ENCODE assay signal across 8 cellular contexts in the genomic region with DNA sequence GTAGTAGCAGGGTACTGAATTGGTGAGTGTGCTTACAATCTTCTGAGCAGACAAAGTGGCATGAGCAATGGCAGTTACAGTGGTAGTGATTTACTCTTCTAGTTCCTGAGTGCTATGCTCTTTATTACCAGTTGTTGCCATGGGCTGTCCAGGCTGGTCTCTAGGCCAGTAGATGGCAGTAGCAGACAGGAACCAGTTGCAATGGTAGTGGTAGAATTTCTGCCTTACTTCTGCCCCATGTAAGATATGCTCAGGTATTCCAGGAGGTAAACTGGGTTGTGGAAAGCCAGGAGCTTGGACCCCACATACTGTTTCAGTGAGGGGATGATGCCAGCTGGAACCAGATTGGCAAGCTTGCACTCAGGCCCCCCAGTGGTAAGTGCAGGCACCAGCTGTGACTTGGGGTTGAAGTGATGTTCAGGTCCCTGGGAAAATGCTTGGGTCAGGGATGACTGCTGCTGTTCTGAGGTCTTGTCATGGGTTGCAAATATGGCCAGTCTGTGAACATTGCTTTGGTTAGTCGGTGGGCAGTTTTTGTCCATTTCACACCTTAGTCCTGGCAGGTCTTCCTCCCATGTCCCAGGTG.
DNase-seq lines count a peak whose midpoint lies in the region; ATAC-seq and TF ChIP-seq lines count a peak whose summit lies in the region.

No MANE protein-coding gene starts in this region.

- no peak for TF ChIP-seq POLR2A in erythroblast (IDR thresholded peaks at IDR 0.05; ENCODE audit: low read length)

- peak; percentile 56 for TF ChIP-seq CTCF in AG09309 (IDR thresholded peaks at IDR 0.05; ENCODE audit: control insufficient read depth, insufficient read depth, low read depth, low read length, missing control alignments)

- no peak for DNase-seq in AG09309 (ENCODE audit: low read depth)
- DNase-seq in NCI-H748 treated with DMSO at 0.1 percent for 48 hours (lab: John Stamatoyannopoulos, UW): peak; percentile 21
- DNase-seq in erythroblast (lab: John Stamatoyannopoulos, UW): peak; percentile 0 to 1
- DNase-seq in HPDE6-E6E7 (ENCODE audit: extremely low spot score): no peak
- no peak for DNase-seq in AG08396 (ENCODE audit: low spot score)
- DNase-seq in DMS79 (lab: John Stamatoyannopoulos, UW): no peak
- no peak for DNase-seq in T-helper 9 cell

- peak; percentile 83 for ATAC-seq in GM18511 (IDR thresholded peaks at IDR 0.05; ENCODE audit: unreplicated experiment)

- no peak overlapping the region for H3K4me3 ChIP-seq in AG09309 (ENCODE audit: control insufficient read depth, low read depth, low read length)

Comparison
In these comparisons a context has a peak if more than half of its experiments do, and no peak if none do; other contexts are left out.
1. DNase-seq: peak in NCI-H748 treated with DMSO at 0.1 percent for 48 hours (single experiment) and erythroblast (2 of 2); none in AG09309 (single experiment), HPDE6-E6E7 (single experiment), AG08396 (single experiment), DMS79 (single experiment) and T-helper 9 cell (single experiment).